ENCODE assay signal across 9 cellular contexts in genomic region chr5:137497396-137498290, GRCh38. TPM values are rescaled to one million over a fixed set of nuclear protein-coding genes. Genes with fewer than 3 reads are reported as not detected.
DNase-seq lines count a peak whose midpoint lies in the region; ATAC-seq and TF ChIP-seq lines count a peak whose summit lies in the region.
"Had no signal": no experiment of that assay in that cellular context is flagged by ENCODE, and none has a peak within 500 bp of the region (broad histone marks: within the 10 kb centered on the region; RNA-seq: fewer than 3 reads in every experiment).

No MANE protein-coding gene starts in this region.

- H3K27ac ChIP-seq in vagina = no peak overlapping the region
- H3K27ac ChIP-seq: PC-9 had no signal

- DNase-seq in left cardiac atrium (no peak), cardiac septum (ENCODE audit: low spot score) (no peak), chondrocyte (ENCODE audit: low spot score) (no peak), midbrain (lab: John Stamatoyannopoulos, UW) (peak; percentile 30), vagina (ENCODE audit: extremely low spot score in 2 of 2) (no peak), SKM-1 (lab: John Stamatoyannopoulos, UW; ENCODE audit: unreplicated experiment) (no peak)

- no peaks in the 10 kb centered on the region for H3K9me3 ChIP-seq in vagina

- peak; percentile 58 for TF ChIP-seq CTCF in chondrocyte (IDR thresholded peaks at IDR 0.05)
- no peak for TF ChIP-seq CTCF in vagina (IDR thresholded peaks at IDR 0.05)

- peak overlapping the region; percentile 54 to 70 for H3K4me3 ChIP-seq in vagina
- H3K4me3 ChIP-seq: PC-9 had no signal

- H3K27me3 ChIP-seq in vagina = no peaks in the 10 kb centered on the region

- H3K27ac Mint-ChIP-seq in chondrocyte (ENCODE audit: unreplicated experiment) = no peak overlapping the region

- intact Hi-C loops in left cardiac atrium (cut with DNase I) (loop anchor here (5.0 to 10.0 kb wide), 3 partner anchors 150 to 413 kb away; no protein-coding TSS in a partner anchor), cardiac septum (cut with DNase I) (loop anchor here (5.0 to 10.0 kb wide), 2 partner anchors 155 to 693 kb away; no protein-coding TSS in a partner anchor), vagina (cut with DNase I) (loop anchor here (5.0 kb wide), 2 partner anchors 175 to 695 kb away; no protein-coding TSS in a partner anchor)

- H3K4me1 ChIP-seq in vagina = peaks cover 4% of the 10 kb centered on the region

- peaks cover 2% of the 10 kb centered on the region for H3K27me3 Mint-ChIP-seq in chondrocyte (ENCODE audit: low read depth)

- H3K36me3 ChIP-seq in vagina = no peaks in the 10 kb centered on the region

- no peaks in the 10 kb centered on the region for H3K9me3 Mint-ChIP-seq in chondrocyte (ENCODE audit: low read depth)

- H3K4me3 Mint-ChIP-seq in chondrocyte (ENCODE audit: unreplicated experiment) = peak overlapping the region; percentile 72

- no peak for TF ChIP-seq POLR2A in vagina (IDR thresholded peaks at IDR 0.05)

- peaks cover 20% of the 10 kb centered on the region for H3K4me1 Mint-ChIP-seq in chondrocyte (ENCODE audit: low read depth)

- H3K36me3 Mint-ChIP-seq in chondrocyte (ENCODE audit: low read depth) = no peaks in the 10 kb centered on the region

- ATAC-seq in left cardiac atrium (peak; percentile 12 to 27), HG03108 (IDR thresholded peaks at IDR 0.05; ENCODE audit: unreplicated experiment) (no peak), GM18502 (IDR thresholded peaks at IDR 0.05; ENCODE audit: poor library complexity, unreplicated experiment) (no peak)

RNA-seq across cellular contexts. Expression of gene SPOCK1, which starts 1.5 kb away (rescaled TPM):
- total RNA-seq in left cardiac atrium (100 to 1,000 TPM in 1 of 2 donors, 10 to 100 TPM in 1; 75.0 to 213 TPM), cardiac septum (43.4 TPM), chondrocyte (125 to 201 TPM (median 127 TPM) in 3 replicates), vagina (70.7 TPM)

Comparison
In these comparisons a context has a peak if more than half of its experiments do, and no peak if none do; other contexts are left out.
1. ATAC-seq: peak in left cardiac atrium (2 of 2); none in HG03108 (single experiment) and GM18502 (single experiment).